In the genomic region with DNA sequence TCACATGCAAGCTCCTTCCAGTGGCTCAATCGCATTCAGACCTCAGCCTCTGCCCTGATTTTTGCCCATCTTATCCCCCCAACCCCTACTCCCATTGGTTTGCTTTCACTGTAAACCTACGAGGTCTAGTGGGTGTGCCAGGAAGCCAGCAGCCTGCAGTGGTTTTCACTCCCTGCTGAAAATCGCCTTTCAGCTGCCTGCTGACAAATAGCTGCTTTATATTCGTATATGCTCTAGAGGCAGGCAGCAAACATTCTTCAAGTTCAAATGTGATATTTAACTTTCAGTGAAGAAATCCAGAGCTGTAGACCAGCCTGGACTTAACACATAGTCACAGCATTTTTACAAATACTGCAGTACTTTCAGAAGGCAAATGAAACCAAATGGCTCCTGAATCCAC, we compare ENCODE assay signal across 8 cellular contexts.
A peak's percentile ranks its signal among the peaks of the same experiment; 100 is the strongest.
DNase-seq lines count a peak whose midpoint lies in the region; ATAC-seq, FAIRE-seq and TF ChIP-seq lines count a peak whose summit lies in the region.

No MANE protein-coding gene starts in this region.

- H3K27ac Mint-ChIP-seq in type B pancreatic cell: peak overlapping the region; percentile 56

- H3K36me3 ChIP-seq in GM12878 (ENCODE audit: control insufficient read depth in 2 of 2, insufficient read depth in 2 of 2, low read length in 1 of 2) (peaks cover 0 to 8% of the 10 kb centered on the region in 2 experiments; a peak in 1 of 4 replicates), WERI-Rb-1 (0 out of 2 replicates have a peak, but pooled peaks cover 12% of the 10 kb centered on the region)

- H3K4me3 Mint-ChIP-seq in type B pancreatic cell: peak overlapping the region; percentile 59

- no peaks in the 10 kb centered on the region for H3K27me3 ChIP-seq in GM12878 (replicated peaks in 1 of 2; ENCODE audit: control insufficient read depth in 2 of 2, insufficient read depth in 2 of 2, low read length in 1 of 2)
- no peaks in the 10 kb centered on the region for H3K27me3 ChIP-seq in WERI-Rb-1 (ENCODE audit: insufficient read depth, low read depth, severe bottlenecking)

- no peak; the same call in 1 of the 2 replicates for TF ChIP-seq POLR2A in GM12878 (IDR thresholded peaks at IDR 0.05; ENCODE audit: low read depth, low read length)

- TF ChIP-seq EP300 in GM12878 (IDR thresholded peaks at IDR 0.05; ENCODE audit: borderline replicate concordance in 1 of 2, control insufficient read depth in 1 of 2, low read depth in 2 of 2, low read length in 2 of 2): no peak

- POLR2A ChIA-PET in GM12878 (lab: Charles Lee): interaction anchor here (0.8 to 1.4 kb wide), 2 partner anchors 25 to 147 kb away, joined by 3 to 5 read pairs; no protein-coding TSS in a partner anchor

- no TSS peak for BruUV-seq in GM12878 (replicated peaks; lab: Mats Ljungman, UMichigan)

- TF ChIP-seq CTCF in AG10803 (conservative IDR thresholded peaks at IDR 0.05; ENCODE audit: low read length) (no peak), GM12878 (IDR thresholded peaks at IDR 0.05 in 2 of 3, conservative IDR thresholded peaks at IDR 0.05 in 1 of 3; ENCODE audit: control insufficient read depth in 2 of 3, extremely low read depth in 1 of 3, insufficient read depth in 1 of 3, low read depth in 3 of 3, low read length in 3 of 3) (no peak), type B pancreatic cell (conservative IDR thresholded peaks at IDR 0.05) (no peak), WERI-Rb-1 (IDR thresholded peaks at IDR 0.05; ENCODE audit: low read depth, low read length) (no peak)

- RAD21 ChIA-PET in GM12878 (lab: Charles Lee; ENCODE audit: unreplicated experiment): interaction anchor here (1.0 to 2.6 kb wide), 12 partner anchors 28 to 251 kb away, joined by 3 to 15 read pairs (median 4); no protein-coding TSS in a partner anchor

- H3K27me3 Mint-ChIP-seq in type B pancreatic cell: no peaks in the 10 kb centered on the region

- SMC1A ChIA-PET in GM12878 (lab: Charles Lee; ENCODE audit: uncharacterized antibody, unreplicated experiment): interaction anchor here (1.0 to 3.2 kb wide), 13 partner anchors 19 to 166 kb away, joined by 3 to 21 read pairs (median 3); partner anchors contain the start of gene APOA5

- H3K27ac ChIP-seq in GM12878 (ENCODE audit: control insufficient read depth, insufficient read depth) (no peak overlapping the region; the same call in 1 of the 2 replicates), WERI-Rb-1 (no peak overlapping the region)

- WGBS in GM12878 (ENCODE audit: insufficient coverage, insufficient replicate concordance, low lambda C conversion rate, missing lambda C conversion rate): 27% methylated on average over 4 of the region's 4 CpGs

- H3K4me3 ChIP-seq in AG10803 (ENCODE audit: low read length) (no peak overlapping the region), GM12878 (peak overlapping the region; percentile 26; the same call in 1 of the 2 replicates), WERI-Rb-1 (ENCODE audit: low read depth, low read length) (no peak overlapping the region)

- ATAC-seq in GM12878: peak; percentile 24; the same call in 1 of the 3 replicates

- FAIRE-seq in GM12878 (lab: Jason Lieb, UNC): no peak

- H3K9me3 ChIP-seq in GM12878 (replicated peaks; ENCODE audit: control insufficient read depth, insufficient read depth, low read length) (no peaks in the 10 kb centered on the region), WERI-Rb-1 (ENCODE audit: severe bottlenecking) (no peaks in the 10 kb centered on the region)

- H3K36me3 Mint-ChIP-seq in type B pancreatic cell: peaks cover 19% of the 10 kb centered on the region

- H3K4me1 ChIP-seq in GM12878 (ENCODE audit: control insufficient read depth, insufficient read depth, low read length): peaks cover 55% of the 10 kb centered on the region

- CTCF ChIA-PET in GM12878 (lab: Yijun Ruan, JAX): interaction anchor here (0.6 to 2.0 kb wide), 10 partner anchors 40 to 295 kb away, joined by 3 to 9 read pairs (median 3); partner anchors contain the start of gene PAFAH1B2

- H3K4me1 Mint-ChIP-seq in type B pancreatic cell (ENCODE audit: unreplicated experiment): peaks cover 44% of the 10 kb centered on the region

- in situ Hi-C loops in GM12878 (cut with MboI): no loop called here

- DNase-seq in AG10803 (ENCODE audit: low read depth) (peak; percentile 15), NCI-H69 (lab: John Stamatoyannopoulos, UW) (peak; percentile 68), GM12878 (ENCODE audit: low read depth, low spot score) (no peak), lung microvascular endothelial cell (ENCODE audit: low read depth in 2 of 2) (peak; percentile 30 to 33), type B pancreatic cell (ENCODE audit: extremely low spot score, unreplicated experiment) (no peak), COLO668 (lab: John Stamatoyannopoulos, UW; ENCODE audit: unreplicated experiment) (no peak), WERI-Rb-1 (no peak), NCI-H446 (lab: John Stamatoyannopoulos, UW) (no peak)

- H3K79me2 ChIP-seq in GM12878 (ENCODE audit: control insufficient read depth, insufficient read depth, low read length): no peaks in the 10 kb centered on the region; the same call in 1 of the 2 replicates

- no peak overlapping the region for H3K9ac ChIP-seq in GM12878 (ENCODE audit: control insufficient read depth, insufficient read depth, low read length)

- no peaks in the 10 kb centered on the region for H3K9me3 Mint-ChIP-seq in type B pancreatic cell

- no peaks in the 10 kb centered on the region for H4K20me1 ChIP-seq in GM12878 (ENCODE audit: control insufficient read depth, insufficient read depth)

- TF ChIP-seq RAD21 in GM12878 (IDR thresholded peaks at IDR 0.05; ENCODE audit: insufficient read depth, low read depth, low read length): no peak

- intact Hi-C loops in GM12878 (cut with micrococcal nuclease; ENCODE audit: unreplicated experiment): no loop called here

- H2AFZ ChIP-seq in GM12878 (ENCODE audit: control insufficient read depth, low read depth, low read length): no peak overlapping the region

- H3K4me2 ChIP-seq in GM12878 (ENCODE audit: control insufficient read depth, insufficient read depth): peak overlapping the region; percentile 70

TF ChIP-seq in GM12878, 131 proteins besides CTCF, POLR2A, EP300 and RAD21:
- TF ChIP-seq CBFB (IDR thresholded peaks at IDR 0.05; ENCODE audit: low read depth) (0 out of 2 replicates have a peak, but pooled peaks have one; percentile 29), BCLAF1 (IDR thresholded peaks at IDR 0.05) (no peak)

Comparison
In these comparisons a context has a peak if more than half of its experiments do, and no peak if none do; other contexts are left out.
1. DNase-seq: peak in AG10803 (single experiment), NCI-H69 (single experiment) and lung microvascular endothelial cell (2 of 2); none in GM12878 (single experiment), type B pancreatic cell (single experiment), COLO668 (single experiment), WERI-Rb-1 (single experiment) and NCI-H446 (0 of 2).